In the genomic region with DNA sequence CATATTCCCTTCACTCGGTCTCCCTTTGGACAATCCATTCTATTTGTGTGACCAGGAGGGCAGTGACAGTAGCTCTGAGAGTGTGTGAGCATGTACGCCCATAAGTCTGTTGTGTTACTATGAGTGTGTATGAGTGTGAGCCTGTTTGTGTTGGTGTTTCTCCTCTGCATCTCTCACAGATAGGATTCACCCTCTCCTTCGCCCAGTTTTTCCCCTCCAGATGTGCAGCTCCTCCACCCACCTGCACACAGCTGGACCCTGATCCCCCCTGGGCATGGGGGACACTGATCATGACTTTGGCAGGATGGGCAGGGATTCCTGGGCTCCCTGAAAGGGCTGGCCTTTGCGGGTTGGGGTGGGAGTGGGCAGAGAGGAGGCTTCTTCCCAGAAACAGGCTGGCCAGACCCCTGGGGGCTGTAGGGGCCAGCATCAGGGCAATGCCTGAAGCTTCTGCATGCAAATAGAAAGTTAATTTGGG, we compare ENCODE assay signal across 8 cellular contexts. TPM values are rescaled to one million over a fixed set of nuclear protein-coding genes. Genes with fewer than 3 reads are reported as not detected.
DNase-seq lines count a peak whose midpoint lies in the region; ATAC-seq and TF ChIP-seq lines count a peak whose summit lies in the region.

No MANE protein-coding gene starts in this region.

- H3K27me3 Mint-ChIP-seq in endodermal cell (ENCODE audit: insufficient read depth): peaks cover 12% of the 10 kb centered on the region

- POLR2A ChIA-PET in BJ (lab: Charles Lee): interaction anchor here (0.9 kb wide), 1 partner anchor 15 kb away, joined by 3 read pairs; no protein-coding TSS in a partner anchor

- peaks cover 32% of the 10 kb centered on the region for H3K4me1 Mint-ChIP-seq in endodermal cell

- WGBS in endodermal cell (ENCODE audit: insufficient coverage in 1 of 2, insufficient read length in 1 of 2), 2 experiments: 20 to 38% methylated on average over 1 to 3 of the region's 4 CpGs

- H3K9me3 ChIP-seq in OCI-LY3 (ENCODE audit: insufficient read depth, low read length): no peaks in the 10 kb centered on the region
- no peaks in the 10 kb centered on the region for H3K9me3 ChIP-seq in endodermal cell (ENCODE audit: control insufficient read depth, low read length)
- no peaks in the 10 kb centered on the region for H3K9me3 ChIP-seq in neuron (ENCODE audit: low read length)

- no peak for ATAC-seq in GM18498 (IDR thresholded peaks at IDR 0.05; ENCODE audit: unreplicated experiment)
- no peak for ATAC-seq in HG02571 (IDR thresholded peaks at IDR 0.05; ENCODE audit: unreplicated experiment)

- H3K4me3 ChIP-seq in BJ (ENCODE audit: low read depth, low read length) (peak overlapping the region; percentile 63), OCI-LY3 (ENCODE audit: low read length) (peak overlapping the region; percentile 78), endodermal cell (ENCODE audit: low read length) (peak overlapping the region; percentile 83), neuron (ENCODE audit: low read length) (peak overlapping the region; percentile 89)

- H3K27me3 ChIP-seq in BJ (ENCODE audit: control insufficient read depth, insufficient read depth, low read length) (no peaks in the 10 kb centered on the region), OCI-LY3 (ENCODE audit: low read depth, low read length) (no peaks in the 10 kb centered on the region), endodermal cell (ENCODE audit: control insufficient read depth, insufficient read depth, low read length, poor library complexity, severe bottlenecking) (no peaks in the 10 kb centered on the region), neuron (ENCODE audit: insufficient read depth, low read length) (no peaks in the 10 kb centered on the region)

- H3K79me2 ChIP-seq in OCI-LY3 (ENCODE audit: low read length): no peaks in the 10 kb centered on the region

- peak overlapping the region; percentile 89 for H3K4me2 ChIP-seq in OCI-LY3 (ENCODE audit: low read length)

- no peak for DNase-seq in BJ (ENCODE audit: low read depth)
- DNase-seq in endodermal cell: no peak
- no peak for DNase-seq in HCEC 1CT
- no peak for DNase-seq in erythroblast (lab: John Stamatoyannopoulos, UW)

- H4K20me1 ChIP-seq in OCI-LY3 (ENCODE audit: insufficient read depth, low read length): no peaks in the 10 kb centered on the region

- H3K27ac ChIP-seq in OCI-LY3 (ENCODE audit: low read length) (no peak overlapping the region), endodermal cell (ENCODE audit: low read depth, low read length) (peak overlapping the region; percentile 76)

- H2AFZ ChIP-seq in OCI-LY3 (ENCODE audit: low read depth, low read length) (peak overlapping the region; percentile 68; the same call in 1 of the 2 replicates), neuron (ENCODE audit: low read depth, low read length) (peak overlapping the region; percentile 42)

- no peak for TF ChIP-seq CTCF in BJ (IDR thresholded peaks at IDR 0.05; ENCODE audit: insufficient read depth, low read depth, low read length)
- no peak for TF ChIP-seq CTCF in OCI-LY3 (IDR thresholded peaks at IDR 0.05; ENCODE audit: low read depth, low read length)
- TF ChIP-seq CTCF in endodermal cell (conservative IDR thresholded peaks at IDR 0.05): no peak

- H3K27ac Mint-ChIP-seq in endodermal cell: peak overlapping the region; percentile 5

- TF ChIP-seq POLR2A in erythroblast (IDR thresholded peaks at IDR 0.05; ENCODE audit: low read length): no peak

- CTCF ChIA-PET in BJ (lab: Yijun Ruan, JAX): interaction anchor here (1.3 to 8.2 kb wide), 4 partner anchors 10 to 306 kb away, joined by 4 to 71 read pairs (median 8); partner anchors contain the start of gene PHLDB1

- H3K9ac ChIP-seq in OCI-LY3 (ENCODE audit: low read length): no peak overlapping the region
- H3K9ac ChIP-seq in endodermal cell (ENCODE audit: extremely low read depth, low read length, poor library complexity, severe bottlenecking): peak overlapping the region; percentile 52

- H3K4me3 Mint-ChIP-seq in endodermal cell: peak overlapping the region; percentile 74

- peaks cover 27% of the 10 kb centered on the region for H3K36me3 ChIP-seq in BJ (ENCODE audit: control insufficient read depth, insufficient read depth, low read length)
- no peaks in the 10 kb centered on the region for H3K36me3 ChIP-seq in OCI-LY3 (replicated peaks; ENCODE audit: low read depth, low read length)
- H3K36me3 ChIP-seq in endodermal cell (ENCODE audit: control insufficient read depth, insufficient read depth, low read length): peaks cover 9% of the 10 kb centered on the region
- H3K36me3 ChIP-seq in neuron (ENCODE audit: insufficient read depth, low read length): peaks cover 20% of the 10 kb centered on the region

- H3K9me3 Mint-ChIP-seq in endodermal cell: no peaks in the 10 kb centered on the region

- no peaks in the 10 kb centered on the region for H3K36me3 Mint-ChIP-seq in endodermal cell (ENCODE audit: low read depth)

- H3K4me1 ChIP-seq in OCI-LY3 (ENCODE audit: low read length) (peaks cover 9% of the 10 kb centered on the region), endodermal cell (ENCODE audit: control insufficient read depth, insufficient read depth, low read length) (no peaks in the 10 kb centered on the region), neuron (ENCODE audit: insufficient read depth, low read length) (peaks cover 54% of the 10 kb centered on the region)

RNA-seq across cellular contexts. Expression of gene PHLDB1, which starts 14.5 kb away (rescaled TPM):
- 51.1 and 74.7 TPM in 2 replicates for polyA plus RNA-seq in BJ (2011; rRNA removed)
- 75.4 and 90.5 TPM in 2 replicates for polyA minus RNA-seq in BJ (2011; rRNA and poly(A)+ RNA removed)
- total RNA-seq in endodermal cell: 10 to 100 TPM; 45.9 to 54.9 TPM
- 106 TPM for polyA plus RNA-seq in endodermal cell (2013, experiment 1 of 2)
- polyA plus RNA-seq in endodermal cell (2013, experiment 2 of 2): 105 TPM

RNA-seq across cellular contexts. Expression of gene ARCN1, which starts 49.7 kb away (rescaled TPM):
- polyA plus RNA-seq in BJ (2011; rRNA removed): 206 and 286 TPM in 2 replicates
- polyA minus RNA-seq in BJ (2011; rRNA and poly(A)+ RNA removed): 106 and 126 TPM in 2 replicates
- 100 to 1,000 TPM; 130 to 161 TPM for total RNA-seq in endodermal cell
- polyA plus RNA-seq in endodermal cell (2013, experiment 1 of 2): 133 TPM
- 134 TPM for polyA plus RNA-seq in endodermal cell (2013, experiment 2 of 2)

RNA-seq across cellular contexts. Expression of gene IFT46, which starts 56.2 kb away (rescaled TPM):
- 34.8 and 41.4 TPM in 2 replicates for polyA plus RNA-seq in BJ (2011; rRNA removed)
- 13.6 and 20.9 TPM in 2 replicates for polyA minus RNA-seq in BJ (2011; rRNA and poly(A)+ RNA removed)
- total RNA-seq in endodermal cell: 10 to 100 TPM in 1 of 2 donors, 1 to 10 TPM in 1; 9.1 to 13.7 TPM
- 26.6 TPM for polyA plus RNA-seq in endodermal cell (2013, experiment 1 of 2)
- 24.0 TPM for polyA plus RNA-seq in endodermal cell (2013, experiment 2 of 2)

RNA-seq across cellular contexts. Expression of gene TREH, which starts 57.5 kb away (rescaled TPM):
- polyA plus RNA-seq in BJ (2011; rRNA removed): not detected in 2 replicates
- polyA minus RNA-seq in BJ (2011; rRNA and poly(A)+ RNA removed): 0.09 TPM in 1 of 2 replicates, not detected in the other
- not detected for total RNA-seq in endodermal cell
- polyA plus RNA-seq in endodermal cell (2013, experiment 1 of 2): not detected
- polyA plus RNA-seq in endodermal cell (2013, experiment 2 of 2): not detected
